In the genomic region with DNA sequence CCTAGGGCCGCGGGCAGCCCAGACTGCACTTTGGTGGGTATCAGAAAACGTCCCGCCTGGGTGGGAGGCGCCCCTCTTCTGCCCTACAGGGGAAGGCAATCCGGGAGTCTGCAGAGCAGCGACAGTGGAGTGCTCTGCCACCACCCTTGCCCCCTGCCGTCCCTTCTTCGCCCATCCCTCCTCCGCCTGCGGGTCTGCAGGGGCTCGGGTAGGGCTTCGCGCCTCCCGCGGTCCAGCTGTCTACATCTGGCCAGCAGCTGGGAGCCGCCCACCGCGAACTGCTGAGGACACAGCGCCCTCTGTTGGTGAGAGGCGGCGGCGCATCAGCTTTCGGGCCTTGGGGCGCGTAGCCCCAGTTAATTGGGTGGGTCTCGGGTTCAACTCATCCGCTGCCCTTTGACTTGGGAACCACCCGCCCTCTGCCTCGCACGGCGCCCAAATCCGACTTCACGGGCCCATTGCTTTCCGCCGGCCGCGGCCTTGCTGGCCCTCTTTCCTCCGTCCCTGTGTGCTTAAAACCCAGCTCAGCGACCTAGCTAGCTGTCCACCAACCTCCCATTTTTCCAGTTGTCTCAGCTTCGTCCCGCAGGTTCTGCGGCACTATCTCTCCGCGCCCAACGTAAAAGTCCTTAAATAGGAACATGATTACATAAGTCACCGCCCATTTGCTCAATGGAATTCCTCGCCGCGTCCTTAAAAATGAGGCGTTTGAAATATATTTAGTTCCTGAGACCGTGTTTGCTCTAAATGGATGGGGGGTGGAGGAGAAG, we compare ENCODE assay signal across 1 cellular context.
TF ChIP-seq lines count a peak whose summit lies in the region.

No MANE protein-coding gene starts in this region.

TF ChIP-seq in SK-N-SH, 30 proteins besides CTCF, POLR2A, EP300 and RAD21 (continued from another document):
- TF ChIP-seq, protein P1, sequence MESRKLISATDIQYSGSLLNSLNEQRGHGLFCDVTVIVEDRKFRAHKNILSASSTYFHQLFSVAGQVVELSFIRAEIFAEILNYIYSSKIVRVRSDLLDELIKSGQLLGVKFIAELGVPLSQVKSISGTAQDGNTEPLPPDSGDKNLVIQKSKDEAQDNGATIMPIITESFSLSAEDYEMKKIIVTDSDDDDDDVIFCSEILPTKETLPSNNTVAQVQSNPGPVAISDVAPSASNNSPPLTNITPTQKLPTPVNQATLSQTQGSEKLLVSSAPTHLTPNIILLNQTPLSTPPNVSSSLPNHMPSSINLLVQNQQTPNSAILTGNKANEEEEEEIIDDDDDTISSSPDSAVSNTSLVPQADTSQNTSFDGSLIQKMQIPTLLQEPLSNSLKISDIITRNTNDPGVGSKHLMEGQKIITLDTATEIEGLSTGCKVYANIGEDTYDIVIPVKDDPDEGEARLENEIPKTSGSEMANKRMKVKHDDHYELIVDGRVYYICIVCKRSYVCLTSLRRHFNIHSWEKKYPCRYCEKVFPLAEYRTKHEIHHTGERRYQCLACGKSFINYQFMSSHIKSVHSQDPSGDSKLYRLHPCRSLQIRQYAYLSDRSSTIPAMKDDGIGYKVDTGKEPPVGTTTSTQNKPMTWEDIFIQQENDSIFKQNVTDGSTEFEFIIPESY (IDR thresholded peaks at IDR 0.05; ENCODE audit: borderline replicate concordance, low read depth) = no peak
- peak; percentile 46; the same call in 1 of the 2 replicates for TF ChIP-seq TCF12 (IDR thresholded peaks at IDR 0.05)
- TF ChIP-seq SMC3 (IDR thresholded peaks at IDR 0.05; ENCODE audit: low read depth, low read length) = peak; percentile 68
- no peak for TF ChIP-seq NRF1 (IDR thresholded peaks at IDR 0.05; ENCODE audit: low read depth, low read length)
- TF ChIP-seq, protein P2, sequence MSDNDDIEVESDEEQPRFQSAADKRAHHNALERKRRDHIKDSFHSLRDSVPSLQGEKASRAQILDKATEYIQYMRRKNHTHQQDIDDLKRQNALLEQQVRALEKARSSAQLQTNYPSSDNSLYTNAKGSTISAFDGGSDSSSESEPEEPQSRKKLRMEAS (IDR thresholded peaks at IDR 0.05; ENCODE audit: low read depth) = 0 out of 2 replicates have a peak, but pooled peaks have one; percentile 30
- TF ChIP-seq RCOR1 (IDR thresholded peaks at IDR 0.05; ENCODE audit: low read length) = peak; percentile 36; the same call in 1 of the 2 replicates
- no peak for TF ChIP-seq SIN3A (IDR thresholded peaks at IDR 0.05; ENCODE audit: borderline replicate concordance, low read depth, low read length)
- TF ChIP-seq MEF2A (IDR thresholded peaks at IDR 0.05; ENCODE audit: borderline replicate concordance, low read depth) = no peak
- peak; percentile 37; the same call in 1 of the 2 replicates for TF ChIP-seq FOXJ3 (CRISPR knock-in tag; IDR thresholded peaks at IDR 0.05)
- no peak for TF ChIP-seq ELF1 (IDR thresholded peaks at IDR 0.05)
